Comparison of ENCODE assay signal across 1 cellular context in genomic region chr4:61493041-61493440, GRCh38.
TF ChIP-seq lines count a peak whose summit lies in the region.

No MANE protein-coding gene starts in this region.

TF ChIP-seq in HepG2, 621 proteins besides CTCF, POLR2A, EP300 and RAD21 (continued from another document):
- no peak for TF ChIP-seq ZNF710 (CRISPR knock-in tag; IDR thresholded peaks at IDR 0.05; ENCODE audit: borderline replicate concordance)
- no peak for TF ChIP-seq ZNF275 (CRISPR knock-in tag; IDR thresholded peaks at IDR 0.05; ENCODE audit: borderline replicate concordance)
- TF ChIP-seq IRF2 (CRISPR knock-in tag; IDR thresholded peaks at IDR 0.05) = no peak
- no peak for TF ChIP-seq NFATC3 (CRISPR knock-in tag; IDR thresholded peaks at IDR 0.05)
- TF ChIP-seq ZNF724P (CRISPR knock-in tag; IDR thresholded peaks at IDR 0.05; ENCODE audit: borderline replicate concordance) = no peak
- no peak for TF ChIP-seq ZNF331 (CRISPR knock-in tag; IDR thresholded peaks at IDR 0.05)
- no peak for TF ChIP-seq ZBTB20 (CRISPR knock-in tag; IDR thresholded peaks at IDR 0.05; ENCODE audit: borderline replicate concordance, low read depth)
- TF ChIP-seq ZNF766 (CRISPR knock-in tag; IDR thresholded peaks at IDR 0.05; ENCODE audit: borderline replicate concordance) = no peak
